ENCODE assay signal across 9 cellular contexts in genomic region chr3:14472471-14473351, GRCh38.
DNase-seq lines count a peak whose midpoint lies in the region; ATAC-seq and TF ChIP-seq lines count a peak whose summit lies in the region.
"Had no signal": no experiment of that assay in that cellular context is flagged by ENCODE, and none has a peak within 500 bp of the region (broad histone marks: within the 10 kb centered on the region; RNA-seq: fewer than 3 reads in every experiment).

No MANE protein-coding gene starts in this region.

- peaks cover 50% of the 10 kb centered on the region for H3K36me3 Mint-ChIP-seq in activated T-helper 2 cell treated with anti-CD3 and anti-CD28 coated beads, Interferon-gamma antibody, Interleukin-2, Interleukin-4, amounts not matched to agents 10 μg/mL and 5 μg/mL and 100 μg/mL, durations not matched to agents 14 hours and 24 hours and 36 hours (ENCODE audit: low read depth)

- H3K27me3 ChIP-seq in vagina, result no peaks in the 10 kb centered on the region

- no peaks in the 10 kb centered on the region for H3K9me3 ChIP-seq in vagina

- H3K4me1 ChIP-seq in vagina, result peaks cover 20% of the 10 kb centered on the region

- TF ChIP-seq CTCF in vagina (IDR thresholded peaks at IDR 0.05), result no peak
- TF ChIP-seq CTCF in GM13977 (IDR thresholded peaks at IDR 0.05; ENCODE audit: extremely low read depth, insufficient read depth, missing control alignments), result no peak

- no peaks in the 10 kb centered on the region for H3K9me3 Mint-ChIP-seq in activated T-helper 2 cell treated with anti-CD3 and anti-CD28 coated beads, Interferon-gamma antibody, Interleukin-2, Interleukin-4, amounts not matched to agents 10 μg/mL and 5 μg/mL and 100 μg/mL, durations not matched to agents 14 hours and 24 hours and 36 hours

- no peak for DNase-seq in left cardiac atrium
- DNase-seq in Right ventricle myocardium superior, result no peak
- no peak for DNase-seq in activated T-helper 2 cell treated with anti-CD3 and anti-CD28 coated beads, Interferon-gamma antibody, Interleukin-2, Interleukin-4, amounts not matched to agents 10 μg/mL and 5 μg/mL and 100 μg/mL, durations not matched to agents 14 hours and 24 hours and 36 hours (ENCODE audit: low spot score)
- peak; percentile 99 for DNase-seq in kidney glomerular epithelial cell (lab: John Stamatoyannopoulos, UW)
- DNase-seq in vagina (ENCODE audit: extremely low spot score in 2 of 2), result no peak
- no peak for DNase-seq in AML-193 (lab: John Stamatoyannopoulos, UW)
- no peak for DNase-seq in GM13977 (ENCODE audit: low spot score)
- DNase-seq: DMS79 treated with DMSO at 0.1 percent for 48 hours had no signal

- no peak overlapping the region for H3K4me3 Mint-ChIP-seq in activated T-helper 2 cell treated with anti-CD3 and anti-CD28 coated beads, Interferon-gamma antibody, Interleukin-2, Interleukin-4, amounts not matched to agents 10 μg/mL and 5 μg/mL and 100 μg/mL, durations not matched to agents 14 hours and 24 hours and 36 hours (ENCODE audit: low read depth)

- ATAC-seq in left cardiac atrium, result peak; percentile 40 to 87
- no peak for ATAC-seq in Right ventricle myocardium superior (ENCODE audit: poor library complexity)
- no peak for ATAC-seq in HG03565 (IDR thresholded peaks at IDR 0.05; ENCODE audit: unreplicated experiment)

- no peak overlapping the region for H3K4me3 ChIP-seq in vagina

- in situ Hi-C loops in GM13977 (cut with MboI; ENCODE audit: low pct_unique_long_range_greater_than_20kb, low sequenced_read_pairs, unreplicated experiment), result no loop called here

- no peak for TF ChIP-seq POLR2A in vagina (IDR thresholded peaks at IDR 0.05)

- H3K4me1 Mint-ChIP-seq in activated T-helper 2 cell treated with anti-CD3 and anti-CD28 coated beads, Interferon-gamma antibody, Interleukin-2, Interleukin-4, amounts not matched to agents 10 μg/mL and 5 μg/mL and 100 μg/mL, durations not matched to agents 14 hours and 24 hours and 36 hours (ENCODE audit: low read depth), result peaks cover 10% of the 10 kb centered on the region

- intact Hi-C loops in left cardiac atrium (cut with DNase I), result loop anchor here (5.0 to 10.0 kb wide), 2 partner anchors 270 to 578 kb away; no protein-coding TSS in a partner anchor
- intact Hi-C loops in Right ventricle myocardium superior (cut with DNase I), result no loop called here
- intact Hi-C loops in activated T-helper 2 cell treated with anti-CD3 and anti-CD28 coated beads, Interferon-gamma antibody, Interleukin-2, Interleukin-4, amounts not matched to agents 10 μg/mL and 5 μg/mL and 100 μg/mL, durations not matched to agents 14 hours and 24 hours and 36 hours (cut with micrococcal nuclease), result no loop called here
- intact Hi-C loops in vagina (cut with DNase I), result no loop called here

- peaks cover 0 to 20% of the 10 kb centered on the region in 2 donors for H3K36me3 ChIP-seq in vagina

- no peaks in the 10 kb centered on the region for H3K27me3 Mint-ChIP-seq in activated T-helper 2 cell treated with anti-CD3 and anti-CD28 coated beads, Interferon-gamma antibody, Interleukin-2, Interleukin-4, amounts not matched to agents 10 μg/mL and 5 μg/mL and 100 μg/mL, durations not matched to agents 14 hours and 24 hours and 36 hours (ENCODE audit: low read depth)

- peak overlapping the region; percentile 63 for H3K27ac ChIP-seq in vagina

- H3K27ac Mint-ChIP-seq in activated T-helper 2 cell treated with anti-CD3 and anti-CD28 coated beads, Interferon-gamma antibody, Interleukin-2, Interleukin-4, amounts not matched to agents 10 μg/mL and 5 μg/mL and 100 μg/mL, durations not matched to agents 14 hours and 24 hours and 36 hours, result peak overlapping the region; percentile 35

Comparison
In these comparisons a context has a peak if more than half of its experiments do, and no peak if none do; other contexts are left out.
1. ATAC-seq: peak in left cardiac atrium (2 of 2); none in Right ventricle myocardium superior (single experiment) and HG03565 (single experiment).
2. intact Hi-C loops: an anchor here in left cardiac atrium (5.0 to 10.0 kb wide); none called in Right ventricle myocardium superior, activated T-helper 2 cell treated with anti-CD3 and anti-CD28 coated beads, Interferon-gamma antibody, Interleukin-2, Interleukin-4, amounts not matched to agents 10 μg/mL and 5 μg/mL and 100 μg/mL, durations not matched to agents 14 hours and 24 hours and 36 hours and vagina.